In genomic region chr7:100673302-100673941, GRCh38 we compare ENCODE assay signal across 8 cellular contexts. TPM values are rescaled to one million over a fixed set of nuclear protein-coding genes. Genes with fewer than 3 reads are reported as not detected.
DNase-seq lines count a peak whose midpoint lies in the region; ATAC-seq, FAIRE-seq and TF ChIP-seq lines count a peak whose summit lies in the region.

Gene GNB2, plus strand, starts transcription at chr7:100673740. Its CDS starts 2,526 bp downstream, at chr7:100676266.

- H3K4me1 ChIP-seq in adrenal gland (replicated peaks in 1 of 2) (peaks cover 0 to 14% of the 10 kb centered on the region in 2 donors), heart left ventricle (peaks cover 0 to 35% (median 12%) of the 10 kb centered on the region in 12 donors), upper lobe of left lung (peaks cover 6 to 34% (median 18%) of the 10 kb centered on the region in 4 donors)

- peak; percentile 62 for TF ChIP-seq POLR2A in GM12891 (IDR thresholded peaks at IDR 0.05; ENCODE audit: low read depth, low read length)
- TF ChIP-seq POLR2A in adrenal gland (IDR thresholded peaks at IDR 0.05), result peak; percentile 77 to 80
- TF ChIP-seq POLR2A in heart left ventricle (IDR thresholded peaks at IDR 0.05), result peak; percentile 34 to 77
- peak in 3 of 4 donors; percentile 55 to 93 (median 86) for TF ChIP-seq POLR2A in upper lobe of left lung (IDR thresholded peaks at IDR 0.05)

- intact Hi-C loops in adrenal gland (cut with DNase I) (loop anchor here in 1 of 2 donors (5.0 kb wide), 1 partner anchor 46 kb away; no protein-coding TSS in a partner anchor), heart left ventricle (cut with DNase I) (loop anchor here in 6 of 10 donors (1.0 to 10.0 kb wide), 8 partner anchors 46 to 89 kb away; partner anchors contain the start of genes FBXO24 (in 4 of the 6), LRCH4 (in 4 of the 6) and MOSPD3 (in 4 of the 6)), posterior cingulate gyrus (cut with DNase I) (loop anchor here (5.0 to 10.0 kb wide), 3 partner anchors 61 to 199 kb away; partner anchors contain the start of genes FBXO24, LRCH4, MOSPD3 and TSC22D4)

- peak; percentile 91 for DNase-seq in GM12891 (ENCODE audit: insufficient read length, low spot score)
- DNase-seq in NCI-H146 (lab: John Stamatoyannopoulos, UW), result peak; percentile 97
- DNase-seq in T-helper 1 cell, result peak; percentile 93 to 99 (median 95)
- peak; percentile 99 to 100 (median 99) for DNase-seq in adrenal gland
- peak; percentile 99 to 100 (median 99) for DNase-seq in heart left ventricle
- DNase-seq in posterior cingulate gyrus, result peak; percentile 99 to 100 (median 99)
- DNase-seq in upper lobe of left lung, result peak; percentile 100

- H3K4me3 ChIP-seq in adrenal gland (peak within 1 kb of the TSS; percentile 49 to 94 (median 88)), heart left ventricle (peak within 1 kb of the TSS; percentile 79 to 100 (median 96)), upper lobe of left lung (peak within 1 kb of the TSS; percentile 87 to 96 (median 94))

- H3K9me3 ChIP-seq in adrenal gland (replicated peaks in 1 of 3), result no peaks in the 10 kb centered on the region
- no peaks in the 10 kb centered on the region for H3K9me3 ChIP-seq in heart left ventricle
- no peaks in the 10 kb centered on the region for H3K9me3 ChIP-seq in upper lobe of left lung

- H3K27ac ChIP-seq in adrenal gland, result peak within 1 kb of the TSS; percentile 91 to 99 (median 97)
- H3K27ac ChIP-seq in heart left ventricle, result peak within 1 kb of the TSS; percentile 88 to 100 (median 98)
- peak within 1 kb of the TSS; percentile 97 to 100 (median 100) for H3K27ac ChIP-seq in upper lobe of left lung

- H3K36me3 ChIP-seq in adrenal gland (replicated peaks in 1 of 2) (peaks cover 0 to 21% of the 10 kb centered on the region in 2 donors), heart left ventricle (peaks cover 0 to 23% (median 21%) of the 10 kb centered on the region in 9 donors), upper lobe of left lung (peaks cover 16 to 22% (median 21%) of the 10 kb centered on the region in 4 donors)

- peak in 1 of 6 experiments; percentile 23 for TF ChIP-seq CTCF in adrenal gland (IDR thresholded peaks at IDR 0.05)
- no peak for TF ChIP-seq CTCF in heart left ventricle (IDR thresholded peaks at IDR 0.05)
- TF ChIP-seq CTCF in upper lobe of left lung (IDR thresholded peaks at IDR 0.05), result peak in 3 of 6 experiments; percentile 27 to 32 (median 31)

- ATAC-seq in HG02852 (IDR thresholded peaks at IDR 0.05; ENCODE audit: unreplicated experiment), result peak; percentile 62
- peak; percentile 89 to 96 (median 92) for ATAC-seq in heart left ventricle
- peak; percentile 93 to 97 for ATAC-seq in upper lobe of left lung (ENCODE audit: low FRiP score in 2 of 2)

- no peaks in the 10 kb centered on the region for H3K27me3 ChIP-seq in adrenal gland
- H3K27me3 ChIP-seq in heart left ventricle, result no peaks in the 10 kb centered on the region
- no peaks in the 10 kb centered on the region for H3K27me3 ChIP-seq in upper lobe of left lung

- TF ChIP-seq EP300 in upper lobe of left lung (IDR thresholded peaks at IDR 0.05), result peak in 1 of 4 donors; percentile 69

- WGBS in adrenal gland, 4 donors, result 0% methylated on average over 2 to 64 of the region's 65 CpGs
- 0 to 1% (median 0%) methylated on average over 21 to 65 of the region's 65 CpGs for WGBS in heart left ventricle, 4 donors
- whole genome bisulfite sequencing in upper lobe of left lung, 2 donors, result 0% methylated on average over 13 to 27 of the region's 65 CpGs

- peak; percentile 98 for FAIRE-seq in GM12891 (lab: Jason Lieb, UNC)

TF ChIP-seq in GM12891, 5 proteins besides CTCF, POLR2A, EP300 and RAD21:
- peak; percentile 77 for TF ChIP-seq TAF1 (IDR thresholded peaks at IDR 0.05; ENCODE audit: low read depth, low read length)
- TF ChIP-seq PAX5 (IDR thresholded peaks at IDR 0.05; ENCODE audit: insufficient read depth, low read length, severe bottlenecking), result no peak
- TF ChIP-seq SPI1 (IDR thresholded peaks at IDR 0.05; ENCODE audit: low read depth, low read length), result no peak
- peak; percentile 52; the same call in 1 of the 2 replicates for TF ChIP-seq POLR2AphosphoS5 (IDR thresholded peaks at IDR 0.05; ENCODE audit: low read depth, low read length)
- TF ChIP-seq POU2F2 (IDR thresholded peaks at IDR 0.05; ENCODE audit: low read depth, low read length), result 0 out of 2 replicates have a peak, but pooled peaks have one; percentile 39

RNA-seq across cellular contexts. Expression of gene GNB2, which starts in this region (rescaled TPM):
- 97.5 TPM for polyA plus RNA-seq in GM12891 (2012; ENCODE audit: low read depth, missing spikeins)
- total RNA-seq in adrenal gland, result 100 to 1,000 TPM; 152 to 365 (median 297) TPM
- polyA plus RNA-seq in adrenal gland, result 100 to 1,000 TPM; 105 to 139 (median 105) TPM
- 100 to 1,000 TPM in 7 of 9 donors, 10 to 100 TPM in 2; 94.8 to 188 (median 122) TPM for total RNA-seq in heart left ventricle
- 100 to 1,000 TPM in 1 of 2 donors, 10 to 100 TPM in 1; 48.0 to 199 TPM for polyA plus RNA-seq in heart left ventricle
- total RNA-seq in upper lobe of left lung, result 100 to 1,000 TPM; 153 to 291 (median 278) TPM

Comparison
In these comparisons a context has a peak if more than half of its experiments do, and no peak if none do; other contexts are left out.
1. Peak in every context shown above with its lines: DNase-seq, ATAC-seq, H3K4me3 ChIP-seq and H3K27ac ChIP-seq.